ENCODE assay signal across 24 cellular contexts in genomic region chr19:39014037-39014436, GRCh38. TPM values are rescaled to one million over a fixed set of nuclear protein-coding genes. Genes with fewer than 3 reads are reported as not detected.
"Had no signal": no experiment of that assay in that cellular context is flagged by ENCODE, and none has a peak within 500 bp of the region (broad histone marks: within the 10 kb centered on the region; RNA-seq: fewer than 3 reads in every experiment).

No MANE protein-coding gene starts in this region.

- H3K27me3 ChIP-seq: gastroesophageal sphincter, ovary, upper lobe of right lung had no signal

- H3K9me3 ChIP-seq: gastroesophageal sphincter, left ventricle myocardium inferior, ovary, prostate gland, thoracic aorta, upper lobe of right lung had no signal

- H3K36me3 ChIP-seq: left ventricle myocardium inferior, ovary, prostate gland, thoracic aorta, upper lobe of right lung had no signal

- H3K4me3 ChIP-seq: gastroesophageal sphincter, left ventricle myocardium inferior, ovary, prostate gland, thoracic aorta, upper lobe of right lung had no signal

- DNase-seq: activated B cell treated with CpG ODN at 0.5 μM for 24 hours; activated CD4-positive, alpha-beta memory T cell treated with anti-CD3 and anti-CD28 coated beads for 36 hours; activated CD4-positive, alpha-beta T cell treated with anti-CD3 and anti-CD28 coated beads for 48 hours; activated effector memory CD4-positive, alpha-beta T cell treated with Interleukin-2 at 50 U/mL for 16 hours; activated naive CD4-positive, alpha-beta T cell treated with anti-CD3 and anti-CD28 coated beads for 36 hours; activated T-cell treated with anti-CD3 and anti-CD28 coated beads, Interleukin-2, amount 50 U/mL, for 72 hours; amygdala; cerebellar nuclear complex; effector CD4-positive, alpha-beta T cell; erythroblast; head of caudate nucleus; hypothalamus; left ventricle myocardium inferior; naive thymus-derived CD8-positive, alpha-beta T cell; ovary; stimulated activated CD4-positive, alpha-beta T cell treated with anti-CD3 and anti-CD28 coated beads, Interleukin-2, amount 100 ng/mL, for 48 hours; stimulated activated CD8-positive, alpha-beta memory T cell treated with anti-CD3 and anti-CD28 coated beads, Interleukin-4, amount 100 ng/mL, for 48 hours; stimulated activated naive CD4-positive, alpha-beta T cell treated with Interleukin-2 at 50 U/mL for 16 hours; T-helper 9 cell; upper lobe of right lung had no signal

- H3K27ac ChIP-seq: gastroesophageal sphincter, left ventricle myocardium inferior, ovary, prostate gland, thoracic aorta, upper lobe of right lung had no signal

- ATAC-seq: activated T-cell treated with anti-CD3 and anti-CD28 coated beads, Interleukin-2, amount 50 U/mL, for 72 hours; gastroesophageal sphincter; naive thymus-derived CD8-positive, alpha-beta T cell; upper lobe of right lung had no signal

- H3K4me1 ChIP-seq: gastroesophageal sphincter, left ventricle myocardium inferior, prostate gland, upper lobe of right lung had no signal

RNA-seq across cellular contexts. Expression of gene FBXO27, which starts 18.3 kb away (rescaled TPM):
- total RNA-seq: naive thymus-derived CD8-positive, alpha-beta T cell; T-helper 1 cell treated with Interleukin-12 subunit alpha and Interleukin-12 subunit beta and Interleukin-4 antibody, amounts not matched to agents 30 ng/mL and 1 ng/mL, for 36 hours had no signal

RNA-seq across cellular contexts. Expression of gene FBXO17, which starts 38.5 kb away (rescaled TPM):
- total RNA-seq: activated B cell treated with CpG ODN at 0.5 μM for 24 hours; activated CD4-positive, alpha-beta memory T cell treated with anti-CD3 and anti-CD28 coated beads for 36 hours; activated T-cell treated with anti-CD3 and anti-CD28 coated beads, Interleukin-2, amount 50 U/mL, for 72 hours; naive thymus-derived CD8-positive, alpha-beta T cell; T-helper 1 cell treated with Interleukin-12 subunit alpha and Interleukin-12 subunit beta and Interleukin-4 antibody, amounts not matched to agents 30 ng/mL and 1 ng/mL, for 36 hours had no signal
- polyA plus RNA-seq: naive thymus-derived CD8-positive, alpha-beta T cell had no signal
